24 cellular contexts compared by ENCODE assay signal in genomic region chr14:51079489-51079888, GRCh38. TPM values are rescaled to one million over a fixed set of nuclear protein-coding genes. Genes with fewer than 3 reads are reported as not detected.
DNase-seq lines count a peak whose midpoint lies in the region; TF ChIP-seq lines count a peak whose summit lies in the region.
"Had no signal": no experiment of that assay in that cellular context is flagged by ENCODE, and none has a peak within 500 bp of the region (broad histone marks: within the 10 kb centered on the region; RNA-seq: fewer than 3 reads in every experiment).

No MANE protein-coding gene starts in this region.

- H3K27me3 Mint-ChIP-seq in MCF 10A (ENCODE audit: insufficient read depth, unreplicated experiment) = no peaks in the 10 kb centered on the region

- H3K36me3 ChIP-seq in neutrophil = no peaks in the 10 kb centered on the region
- H3K36me3 ChIP-seq: esophagus squamous epithelium, Peyer's patch had no signal

- no peaks in the 10 kb centered on the region for H3K9me3 Mint-ChIP-seq in MCF 10A (ENCODE audit: unreplicated experiment)
- H3K9me3 Mint-ChIP-seq: activated naive CD4-positive, alpha-beta T cell treated with anti-CD3 and anti-CD28 coated beads, Interleukin-2, amount 10 ng/mL, durations not matched to agents 7 days and 5 days; natural killer cell treated with Interleukin-12 subunit alpha and Interleukin-12 subunit beta and Interleukin-15 and Interleukin-18, amount 100 ng/mL, for 72 hours; stimulated activated effector memory CD8-positive, alpha-beta T cell treated with anti-CD3 and anti-CD28 coated beads, Interleukin-12 subunit alpha, Interleukin-12 subunit beta, amount 100 ng/mL, for 72 hours had no signal

- H3K4me1 Mint-ChIP-seq in MCF 10A (ENCODE audit: insufficient read depth, unreplicated experiment) = peaks cover 35% of the 10 kb centered on the region
- H3K4me1 Mint-ChIP-seq: activated naive CD4-positive, alpha-beta T cell treated with anti-CD3 and anti-CD28 coated beads, Interleukin-2, amount 10 ng/mL, durations not matched to agents 7 days and 5 days; stimulated activated effector memory CD8-positive, alpha-beta T cell treated with anti-CD3 and anti-CD28 coated beads, Interleukin-12 subunit alpha, Interleukin-12 subunit beta, amount 100 ng/mL, for 72 hours had no signal

- CTCF ChIA-PET in MCF 10A (lab: Yijun Ruan, JAX) = no interaction called here

- peak overlapping the region; percentile 39 for H3K27ac ChIP-seq in neutrophil
- H3K27ac ChIP-seq: C4-2B, esophagus squamous epithelium, Peyer's patch, SK-N-MC, testis had no signal

- H3K4me1 ChIP-seq in neutrophil (ENCODE audit: control insufficient read depth in 1 of 2, insufficient read depth in 1 of 2, low read depth in 1 of 2, low read length in 1 of 2) = peaks cover 24 to 25% of the 10 kb centered on the region in 2 experiments
- H3K4me1 ChIP-seq: Peyer's patch, testis had no signal

- H3K4me3 ChIP-seq in neutrophil (ENCODE audit: low read depth in 1 of 2, low read length in 1 of 2) = no peak overlapping the region
- H3K4me3 ChIP-seq: esophagus squamous epithelium, Peyer's patch, SK-N-MC, testis had no signal

- no peaks in the 10 kb centered on the region for H3K36me3 Mint-ChIP-seq in MCF 10A (ENCODE audit: insufficient read depth, unreplicated experiment)
- H3K36me3 Mint-ChIP-seq: activated naive CD4-positive, alpha-beta T cell treated with anti-CD3 and anti-CD28 coated beads, Interleukin-2, amount 10 ng/mL, durations not matched to agents 7 days and 5 days; natural killer cell treated with Interleukin-12 subunit alpha and Interleukin-12 subunit beta and Interleukin-15 and Interleukin-18, amount 100 ng/mL, for 72 hours; stimulated activated effector memory CD8-positive, alpha-beta T cell treated with anti-CD3 and anti-CD28 coated beads, Interleukin-12 subunit alpha, Interleukin-12 subunit beta, amount 100 ng/mL, for 72 hours had no signal

- DNase-seq in NCI-H345 (lab: John Stamatoyannopoulos, UW) (peak; percentile 43), NCI-H345 treated with DMSO at 0.1 percent for 48 hours (lab: John Stamatoyannopoulos, UW; ENCODE audit: unreplicated experiment) (no peak), NCI-H2029 treated with DMSO at 0.1 percent for 48 hours (lab: John Stamatoyannopoulos, UW) (peak; percentile 88), MCF 10A (ENCODE audit: unreplicated experiment) (peak; percentile 57), DMS79 treated with DMSO at 0.1 percent for 48 hours (lab: John Stamatoyannopoulos, UW) (no peak), NCI-H1694 (lab: John Stamatoyannopoulos, UW) (no peak), midbrain (lab: John Stamatoyannopoulos, UW) (no peak)
- DNase-seq: activated naive CD4-positive, alpha-beta T cell treated with anti-CD3 and anti-CD28 coated beads, Interleukin-2, amount 10 ng/mL, durations not matched to agents 7 days and 5 days; activated T-cell treated with anti-CD3 and anti-CD28 coated beads, Interleukin-2, amount 50 U/mL, for 48 hours; DMS 273 treated with DMSO at 0.1 percent for 48 hours; effector CD8-positive, alpha-beta T cell; esophagus squamous epithelium; GOT3; MM.1S; NCI-H1930; NCI-H526; Peyer's patch; T1000; testis had no signal

- TF ChIP-seq CTCF in MCF 10A (IDR thresholded peaks at IDR 0.05; ENCODE audit: unreplicated experiment) (no peak), neutrophil (IDR thresholded peaks at IDR 0.05) (no peak)

- H3K27me3 ChIP-seq in neutrophil = no peaks in the 10 kb centered on the region
- H3K27me3 ChIP-seq: Peyer's patch, testis had no signal

- intact Hi-C loops in MCF 10A (cut with micrococcal nuclease) = no loop called here

- H3K4me3 Mint-ChIP-seq in MCF 10A (ENCODE audit: unreplicated experiment) = no peak overlapping the region
- H3K4me3 Mint-ChIP-seq: activated naive CD4-positive, alpha-beta T cell treated with anti-CD3 and anti-CD28 coated beads, Interleukin-2, amount 10 ng/mL, durations not matched to agents 7 days and 5 days; natural killer cell treated with Interleukin-12 subunit alpha and Interleukin-12 subunit beta and Interleukin-15 and Interleukin-18, amount 100 ng/mL, for 72 hours; stimulated activated effector memory CD8-positive, alpha-beta T cell treated with anti-CD3 and anti-CD28 coated beads, Interleukin-12 subunit alpha, Interleukin-12 subunit beta, amount 100 ng/mL, for 72 hours had no signal

- H3K27ac Mint-ChIP-seq in MCF 10A (ENCODE audit: low read depth, unreplicated experiment) = peak overlapping the region; percentile 39
- H3K27ac Mint-ChIP-seq: activated naive CD4-positive, alpha-beta T cell treated with anti-CD3 and anti-CD28 coated beads, Interleukin-2, amount 10 ng/mL, durations not matched to agents 7 days and 5 days; natural killer cell treated with Interleukin-12 subunit alpha and Interleukin-12 subunit beta and Interleukin-15 and Interleukin-18, amount 100 ng/mL, for 72 hours; stimulated activated effector memory CD8-positive, alpha-beta T cell treated with anti-CD3 and anti-CD28 coated beads, Interleukin-12 subunit alpha, Interleukin-12 subunit beta, amount 100 ng/mL, for 72 hours had no signal

- no peaks in the 10 kb centered on the region for H3K9me3 ChIP-seq in neutrophil
- H3K9me3 ChIP-seq: esophagus squamous epithelium, Peyer's patch, testis had no signal

- POLR2A ChIA-PET in MCF 10A (lab: Yijun Ruan, JAX) = no interaction called here

- BruUV-seq in MCF 10A (replicated peaks; lab: Mats Ljungman, UMichigan) = no TSS peak

RNA-seq across cellular contexts. Expression of gene TRIM9, which starts 15.4 kb away (rescaled TPM):
- 0.19 TPM in 1 of 2 replicates, not detected in the other for total RNA-seq in MCF 10A (2022)

Comparison
In these comparisons a context has a peak if more than half of its experiments do, and no peak if none do; other contexts are left out.
1. DNase-seq: peak in NCI-H345 (single experiment), NCI-H2029 treated with DMSO at 0.1 percent for 48 hours (single experiment) and MCF 10A (single experiment); none in NCI-H345 treated with DMSO at 0.1 percent for 48 hours (single experiment), DMS79 treated with DMSO at 0.1 percent for 48 hours (single experiment), NCI-H1694 (single experiment) and midbrain (single experiment).